Comparison of ENCODE assay signal across 10 cellular contexts in genomic region chr1:19505694-19506457, GRCh38. TPM values are rescaled to one million over a fixed set of nuclear protein-coding genes. Genes with fewer than 3 reads are reported as not detected.
DNase-seq lines count a peak whose midpoint lies in the region; ATAC-seq and TF ChIP-seq lines count a peak whose summit lies in the region.
"Had no signal": no experiment of that assay in that cellular context is flagged by ENCODE, and none has a peak within 500 bp of the region (broad histone marks: within the 10 kb centered on the region; RNA-seq: fewer than 3 reads in every experiment).

No MANE protein-coding gene starts in this region.

- H3K27me3 ChIP-seq in spleen (replicated peaks in 1 of 7), result no peaks in the 10 kb centered on the region

- DNase-seq in GM13976 (ENCODE audit: low spot score) (peak; percentile 55), T-helper 17 cell (no peak), left ventricle myocardium superior (peak; percentile 64), spleen (no peak), NCI-H1436 (lab: John Stamatoyannopoulos, UW) (no peak), D341Med (ENCODE audit: low spot score) (no peak)
- DNase-seq: activated CD4-positive, alpha-beta T cell treated with anti-CD3 and anti-CD28 coated beads, Interleukin-2, amount 50 U/mL, for 1 hour; NCI-H748 treated with DMSO at 0.1 percent for 48 hours had no signal

- ATAC-seq in T-helper 17 cell (peak; percentile 27), left ventricle myocardium superior (peak; percentile 50), HG02852 (IDR thresholded peaks at IDR 0.05; ENCODE audit: unreplicated experiment) (no peak), HG02588 (IDR thresholded peaks at IDR 0.05; ENCODE audit: unreplicated experiment) (no peak)

- H3K9me3 ChIP-seq in T-helper 17 cell (ENCODE audit: control insufficient read depth, low read length, poor library complexity, severe bottlenecking) (no peaks in the 10 kb centered on the region), spleen (no peaks in the 10 kb centered on the region)

- no peak for TF ChIP-seq POLR2A in spleen (IDR thresholded peaks at IDR 0.05)

- peaks cover 15 to 68% (median 45%) of the 10 kb centered on the region in 6 donors for H3K4me1 ChIP-seq in spleen

- peak overlapping the region in 7 of 8 donors; percentile 44 to 80 (median 72) for H3K27ac ChIP-seq in spleen

- peak overlapping the region in 1 of 8 donors; percentile 21 for H3K4me3 ChIP-seq in spleen

- intact Hi-C loops in left ventricle myocardium superior (cut with micrococcal nuclease), result no loop called here
- intact Hi-C loops in spleen (cut with DNase I; ENCODE audit: low total_unique reads), result no loop called here

- H3K36me3 ChIP-seq in spleen, result no peaks in the 10 kb centered on the region

- H3K4me3 Mint-ChIP-seq in T-helper 17 cell, result no peak overlapping the region

- H3K4me1 Mint-ChIP-seq in T-helper 17 cell, result peaks cover 11% of the 10 kb centered on the region

- TF ChIP-seq CTCF in GM13976 (IDR thresholded peaks at IDR 0.05; ENCODE audit: borderline replicate concordance, control extremely low read depth, extremely low read depth, insufficient read depth, missing control alignments), result no peak
- no peak for TF ChIP-seq CTCF in spleen (IDR thresholded peaks at IDR 0.05 in 8 of 11, conservative IDR thresholded peaks at IDR 0.05 in 3 of 11)

- WGBS in spleen, 5 donors, result 27 to 36% (median 31%) methylated on average over 11 of the region's 11 CpGs

- H3K36me3 Mint-ChIP-seq in T-helper 17 cell (ENCODE audit: low read depth), result peaks cover 2% of the 10 kb centered on the region

- H3K27me3 Mint-ChIP-seq in T-helper 17 cell, result no peaks in the 10 kb centered on the region

- H3K27ac Mint-ChIP-seq in T-helper 17 cell, result no peak overlapping the region

- in situ Hi-C loops in GM13976 (cut with MboI; ENCODE audit: low sequenced_read_pairs, unreplicated experiment), result no loop called here

RNA-seq across cellular contexts. Expression of gene CAPZB, which starts 20.5 kb away (rescaled TPM):
- total RNA-seq in T-helper 17 cell (100 to 1,000 TPM; 320 to 330 TPM), left ventricle myocardium superior (252 TPM), spleen (100 to 1,000 TPM; 139 to 386 (median 302) TPM)
- 100 to 1,000 TPM; 221 to 281 (median 274) TPM for polyA plus RNA-seq in spleen

Comparison
In these comparisons a context has a peak if more than half of its experiments do, and no peak if none do; other contexts are left out.
1. DNase-seq: peak in GM13976 (single experiment) and left ventricle myocardium superior (single experiment); none in T-helper 17 cell (0 of 3), spleen (single experiment), NCI-H1436 (single experiment) and D341Med (single experiment).
2. ATAC-seq: peak in T-helper 17 cell (single experiment) and left ventricle myocardium superior (single experiment); none in HG02852 (single experiment) and HG02588 (single experiment).